8 cellular contexts compared by ENCODE assay signal in genomic region chr14:56422703-56423213, GRCh38.
DNase-seq lines count a peak whose midpoint lies in the region; ATAC-seq, FAIRE-seq and TF ChIP-seq lines count a peak whose summit lies in the region.

No MANE protein-coding gene starts in this region.

- no peak overlapping the region for H2BK120ac ChIP-seq in H1 (replicated peaks; ENCODE audit: low read depth, low read length)

- no peak overlapping the region for H3K23ac ChIP-seq in H1 (ENCODE audit: insufficient read length)

- H3K4me3 ChIP-seq in Panc1 (ENCODE audit: low read depth in 2 of 2, low read length in 2 of 2): no peak overlapping the region
- H3K4me3 ChIP-seq in H1 (ENCODE audit: extremely low read depth in 1 of 4, insufficient read depth in 2 of 4, low read depth in 3 of 4, low read length in 4 of 4): no peak overlapping the region
- H3K4me3 ChIP-seq in lower lobe of right lung: no peak overlapping the region
- no peak overlapping the region for H3K4me3 ChIP-seq in uterus

- H3K9me3 ChIP-seq in Panc1 (ENCODE audit: control insufficient read depth, insufficient read depth, low read depth, low read length) (no peaks in the 10 kb centered on the region), H1 (ENCODE audit: insufficient read depth in 2 of 2, low read depth in 1 of 2, low read length in 1 of 2) (no peaks in the 10 kb centered on the region; a peak in 1 of 4 replicates), lower lobe of right lung (no peaks in the 10 kb centered on the region), uterus (no peaks in the 10 kb centered on the region)

- FAIRE-seq in H1 (lab: Jason Lieb, UNC): peak; percentile 81

- H4K91ac ChIP-seq in H1 (replicated peaks; ENCODE audit: insufficient read length, low read length): no peak overlapping the region

- no peaks in the 10 kb centered on the region for H3K79me1 ChIP-seq in H1 (ENCODE audit: low read depth, low read length)

- TF ChIP-seq POLR2A in H1 (IDR thresholded peaks at IDR 0.05; ENCODE audit: control extremely low read depth in 1 of 2, low read depth in 2 of 2, low read length in 2 of 2): no peak
- TF ChIP-seq POLR2A in uterus (IDR thresholded peaks at IDR 0.05): no peak

- peak; percentile 79 to 82 for TF ChIP-seq RAD21 in H1 (IDR thresholded peaks at IDR 0.05 in 1 of 2, conservative IDR thresholded peaks at IDR 0.05 in 1 of 2; ENCODE audit: low read depth in 2 of 2, low read length in 2 of 2)

- H2AK5ac ChIP-seq in H1 (ENCODE audit: low read depth, low read length): no peak overlapping the region

- TF ChIP-seq EP300 in H1 (IDR thresholded peaks at IDR 0.05; ENCODE audit: borderline replicate concordance in 1 of 2, low read depth in 2 of 2, low read length in 2 of 2): no peak

- no peaks in the 10 kb centered on the region for H3K23me2 ChIP-seq in H1 (ENCODE audit: low read depth, low read length)

- no peak overlapping the region for H3K9ac ChIP-seq in H1 (replicated peaks in 1 of 4; ENCODE audit: extremely low read depth in 1 of 4, low read depth in 3 of 4, low read length in 3 of 4)

- no peak overlapping the region for H3K56ac ChIP-seq in H1 (replicated peaks; ENCODE audit: insufficient read length, low read depth, low read length)

- ATAC-seq in Panc1 (peak; percentile 78; the same call in 1 of the 2 replicates), lower lobe of right lung (peak; percentile 83 to 87)

- BruUV-seq in Panc1 (replicated peaks; lab: Mats Ljungman, UMichigan): no TSS peak

- H2AFZ ChIP-seq in H1 (ENCODE audit: low read length): peak overlapping the region; percentile 99

- no peaks in the 10 kb centered on the region for H3K9me3 Mint-ChIP-seq in activated CD4-positive, alpha-beta memory T cell treated with anti-CD3 and anti-CD28 coated beads for 36 hours
- no peaks in the 10 kb centered on the region for H3K9me3 Mint-ChIP-seq in activated T-cell treated with anti-CD3 and anti-CD28 coated beads, Interleukin-2, amount 50 U/mL, for 24 hours

- H3K14ac ChIP-seq in H1 (ENCODE audit: insufficient read length): no peak overlapping the region

- no peak overlapping the region for H2BK12ac ChIP-seq in H1 (ENCODE audit: low read depth, low read length)

- CTCF ChIA-PET in Panc1 (lab: Charles Lee): no interaction called here
- CTCF ChIA-PET in H1 (lab: Charles Lee; ENCODE audit: partially characterized antibody): interaction anchor here (0.6 to 2.3 kb wide), 32 partner anchors 8 to 984 kb away, joined by 3 to 15 read pairs (median 3); no protein-coding TSS in a partner anchor
- CTCF ChIA-PET in activated CD4-positive, alpha-beta memory T cell treated with anti-CD3 and anti-CD28 coated beads for 36 hours (lab: Charles Lee): interaction anchor here (0.6 to 1.2 kb wide), 7 partner anchors 10 to 976 kb away, joined by 3 to 21 read pairs (median 4); no protein-coding TSS in a partner anchor

- H4K5ac ChIP-seq in H1 (ENCODE audit: insufficient read length, low read depth, low read length): no peak overlapping the region

- peak; percentile 68 for TF ChIP-seq CTCF in Panc1 (IDR thresholded peaks at IDR 0.05)
- peak in 2 of 3 experiments; percentile 61 to 79; a peak in 3 of 4 replicates for TF ChIP-seq CTCF in H1 (IDR thresholded peaks at IDR 0.05; ENCODE audit: control extremely low read depth in 1 of 3, insufficient read depth in 1 of 3, low read depth in 1 of 3, low read length in 3 of 3)
- TF ChIP-seq CTCF in lower lobe of right lung (IDR thresholded peaks at IDR 0.05): peak; percentile 62
- peak; percentile 73 to 76 (median 74) for TF ChIP-seq CTCF in uterus (IDR thresholded peaks at IDR 0.05)

- no peak overlapping the region for H3K18ac ChIP-seq in H1 (ENCODE audit: extremely low read depth, low read length)

- H3K79me2 ChIP-seq in H1 (ENCODE audit: control insufficient read depth in 1 of 2, insufficient read depth in 2 of 2, low read length in 2 of 2): no peaks in the 10 kb centered on the region

- no peak overlapping the region for H3K4me3 Mint-ChIP-seq in activated CD4-positive, alpha-beta memory T cell treated with anti-CD3 and anti-CD28 coated beads for 36 hours
- H3K4me3 Mint-ChIP-seq in activated T-cell treated with anti-CD3 and anti-CD28 coated beads, Interleukin-2, amount 50 U/mL, for 24 hours: no peak overlapping the region

- H3K36me3 Mint-ChIP-seq in activated CD4-positive, alpha-beta memory T cell treated with anti-CD3 and anti-CD28 coated beads for 36 hours: no peaks in the 10 kb centered on the region
- H3K36me3 Mint-ChIP-seq in activated T-cell treated with anti-CD3 and anti-CD28 coated beads, Interleukin-2, amount 50 U/mL, for 24 hours (ENCODE audit: low read depth): no peaks in the 10 kb centered on the region

- no peak overlapping the region for H2BK15ac ChIP-seq in H1 (ENCODE audit: low read length)

- no peak overlapping the region for H3K4me2 ChIP-seq in H1 (ENCODE audit: insufficient read depth in 1 of 2, low read depth in 2 of 2, low read length in 2 of 2)

- H3K36me3 ChIP-seq in Panc1 (ENCODE audit: control insufficient read depth, insufficient read depth, low read length) (no peaks in the 10 kb centered on the region), H1 (ENCODE audit: control insufficient read depth in 2 of 4, insufficient read depth in 4 of 4, low read length in 3 of 4) (no peaks in the 10 kb centered on the region), lower lobe of right lung (no peaks in the 10 kb centered on the region), uterus (no peaks in the 10 kb centered on the region)

- no peak overlapping the region for H3K27ac ChIP-seq in Panc1 (ENCODE audit: low read length)
- no peak overlapping the region for H3K27ac ChIP-seq in H1 (ENCODE audit: low read depth, low read length)
- H3K27ac ChIP-seq in lower lobe of right lung: no peak overlapping the region
- no peak overlapping the region for H3K27ac ChIP-seq in uterus

- H3K27me3 ChIP-seq in Panc1 (ENCODE audit: control insufficient read depth, insufficient read depth, low read length) (no peaks in the 10 kb centered on the region), H1 (replicated peaks in 1 of 4; ENCODE audit: control insufficient read depth in 3 of 4, extremely low read depth in 1 of 4, insufficient read depth in 3 of 4, low read length in 3 of 4) (no peaks in the 10 kb centered on the region), lower lobe of right lung (ENCODE audit: low read depth) (no peaks in the 10 kb centered on the region), uterus (no peaks in the 10 kb centered on the region)

- no peaks in the 10 kb centered on the region for H3K4me1 ChIP-seq in Panc1 (ENCODE audit: control insufficient read depth, insufficient read depth, low read length)
- no peaks in the 10 kb centered on the region; a peak in 2 of 7 replicates for H3K4me1 ChIP-seq in H1 (replicated peaks in 1 of 4; ENCODE audit: control insufficient read depth in 3 of 4, insufficient read depth in 4 of 4, low read length in 3 of 4)
- H3K4me1 ChIP-seq in lower lobe of right lung: peaks cover 7% of the 10 kb centered on the region
- H3K4me1 ChIP-seq in uterus: no peaks in the 10 kb centered on the region

- DNase-seq in ELR (ENCODE audit: low read depth) (peak; percentile 48), LoVo (ENCODE audit: low spot score) (peak; percentile 31), Panc1 (ENCODE audit: low read depth, low spot score) (peak; percentile 7), H1 (ENCODE audit: low read depth in 1 of 2, low spot score in 2 of 2) (no peak), lower lobe of right lung (peak; percentile 49), uterus (peak; percentile 53 to 70)
- DNase-seq in activated CD4-positive, alpha-beta memory T cell treated with anti-CD3 and anti-CD28 coated beads for 36 hours: no peak
- no peak for DNase-seq in activated T-cell treated with anti-CD3 and anti-CD28 coated beads, Interleukin-2, amount 50 U/mL, for 24 hours

- H4K20me1 ChIP-seq in H1 (replicated peaks in 1 of 2; ENCODE audit: control insufficient read depth in 1 of 2, insufficient read depth in 2 of 2, low read length in 2 of 2): no peaks in the 10 kb centered on the region

- intact Hi-C loops in Panc1 (cut with micrococcal nuclease; ENCODE audit: unreplicated experiment) (no loop called here), lower lobe of right lung (cut with DNase I) (no loop called here), uterus (cut with DNase I; ENCODE audit: low total_unique reads) (no loop called here)
- intact Hi-C loops in activated CD4-positive, alpha-beta memory T cell treated with anti-CD3 and anti-CD28 coated beads for 36 hours (cut with micrococcal nuclease): loop anchor here (2.0 to 10.0 kb wide), 2 partner anchors 688 to 716 kb away; no protein-coding TSS in a partner anchor

- H4K8ac ChIP-seq in H1 (ENCODE audit: extremely low read depth, insufficient read depth, low read length): no peak overlapping the region

- POLR2A ChIA-PET in Panc1 (lab: Charles Lee): no interaction called here
- POLR2A ChIA-PET in H1 (lab: Charles Lee; ENCODE audit: partially characterized antibody): no interaction called here
- POLR2A ChIA-PET in activated CD4-positive, alpha-beta memory T cell treated with anti-CD3 and anti-CD28 coated beads for 36 hours (lab: Charles Lee): no interaction called here

- H3K4me1 Mint-ChIP-seq in activated CD4-positive, alpha-beta memory T cell treated with anti-CD3 and anti-CD28 coated beads for 36 hours (ENCODE audit: low read depth): no peaks in the 10 kb centered on the region
- H3K4me1 Mint-ChIP-seq in activated T-cell treated with anti-CD3 and anti-CD28 coated beads, Interleukin-2, amount 50 U/mL, for 24 hours (ENCODE audit: low read depth): no peaks in the 10 kb centered on the region

- no peak overlapping the region for H2BK5ac ChIP-seq in H1 (ENCODE audit: low read depth, low read length)

- peak overlapping the region; percentile 29; the same call in 1 of the 2 replicates for H2BK20ac ChIP-seq in H1 (ENCODE audit: low read length)

- no peak overlapping the region for H3K27ac Mint-ChIP-seq in activated CD4-positive, alpha-beta memory T cell treated with anti-CD3 and anti-CD28 coated beads for 36 hours
- no peak overlapping the region for H3K27ac Mint-ChIP-seq in activated T-cell treated with anti-CD3 and anti-CD28 coated beads, Interleukin-2, amount 50 U/mL, for 24 hours

- no peak overlapping the region for H3K4ac ChIP-seq in H1 (replicated peaks; ENCODE audit: insufficient read length, low read depth, low read length)

- WGBS in H1 (ENCODE audit: extremely low coverage in 1 of 2, insufficient coverage in 1 of 2, insufficient read length in 1 of 2, insufficient replicate concordance in 2 of 2, low coverage in 1 of 2, low lambda C conversion rate in 2 of 2, missing lambda C conversion rate in 1 of 2), 2 experiments: 47% methylated on average over 1 of the region's 1 CpG; no CpG with 5 or more reads in 1 of the 2 experiments

- H3K27me3 Mint-ChIP-seq in activated CD4-positive, alpha-beta memory T cell treated with anti-CD3 and anti-CD28 coated beads for 36 hours: peaks cover 3% of the 10 kb centered on the region
- no peaks in the 10 kb centered on the region for H3K27me3 Mint-ChIP-seq in activated T-cell treated with anti-CD3 and anti-CD28 coated beads, Interleukin-2, amount 50 U/mL, for 24 hours

- in situ Hi-C loops in Panc1 (cut with HindIII; ENCODE audit: low pct_unique_long_range_greater_than_20kb, low sequenced_read_pairs): no loop called here

TF ChIP-seq in H1, 55 proteins besides CTCF, POLR2A, EP300 and RAD21:
- peak; percentile 70 for TF ChIP-seq YY1 (IDR thresholded peaks at IDR 0.05; ENCODE audit: low read depth, low read length)
- no peak for TF ChIP-seq TBP (IDR thresholded peaks at IDR 0.05; ENCODE audit: low read depth, low read length)
- peak; percentile 95 for TF ChIP-seq TEAD4 (IDR thresholded peaks at IDR 0.05; ENCODE audit: low read depth, low read length)
TF ChIP-seq in H1: peak in this region for 2.

Comparison
In these comparisons a context has a peak if more than half of its experiments do, and no peak if none do; other contexts are left out.
1. DNase-seq: peak in ELR (single experiment), LoVo (single experiment), Panc1 (single experiment), lower lobe of right lung (single experiment) and uterus (2 of 2); none in H1 (0 of 2), activated CD4-positive, alpha-beta memory T cell treated with anti-CD3 and anti-CD28 coated beads for 36 hours (single experiment) and activated T-cell treated with anti-CD3 and anti-CD28 coated beads, Interleukin-2, amount 50 U/mL, for 24 hours (single experiment).
2. Peak in every context shown above with its lines, with median percentiles within 50 percentile points of each other: CTCF ChIP-seq.